Comparison of ENCODE assay signal across 8 cellular contexts in the genomic region with DNA sequence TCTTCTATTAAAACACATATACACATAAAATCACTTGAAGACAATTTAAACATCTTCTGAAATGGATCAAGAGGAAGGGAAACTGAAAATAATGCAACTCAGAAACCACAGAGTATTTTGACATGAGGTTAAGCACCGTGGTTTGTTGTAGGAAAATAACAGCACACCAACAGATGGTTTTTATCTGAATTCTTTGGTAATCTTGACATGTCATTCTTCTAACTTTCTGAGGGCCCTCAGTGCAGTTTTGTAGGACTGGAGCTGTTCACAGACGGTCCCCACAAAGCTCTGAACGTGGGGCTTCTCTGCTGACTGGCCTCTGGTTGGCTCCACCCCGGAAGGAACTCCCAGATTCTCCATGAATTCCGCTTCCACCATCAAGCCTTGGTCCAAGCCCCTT. TPM values are rescaled to one million over a fixed set of nuclear protein-coding genes. Genes with fewer than 3 reads are reported as not detected.
DNase-seq lines count a peak whose midpoint lies in the region; ATAC-seq lines count a peak whose summit lies in the region.

No MANE protein-coding gene starts in this region.

- peaks cover 3% of the 10 kb centered on the region for H3K36me3 Mint-ChIP-seq in activated CD8-positive, alpha-beta memory T cell treated with anti-CD3 and anti-CD28 coated beads, Interleukin-2, amount 10 ng/mL, durations not matched to agents 7 days and 5 days
- H3K36me3 Mint-ChIP-seq in stimulated activated naive B cell treated with anti-CD40 and anti-IgM and Interleukin-4, amounts not matched to agents 10 μg/mL and 1 μg/mL and 100 μg/mL, for 72 hours = peaks cover 7 to 10% of the 10 kb centered on the region in 2 donors

- peaks cover 8% of the 10 kb centered on the region for H3K27me3 Mint-ChIP-seq in activated CD8-positive, alpha-beta memory T cell treated with anti-CD3 and anti-CD28 coated beads, Interleukin-2, amount 10 ng/mL, durations not matched to agents 7 days and 5 days
- H3K27me3 Mint-ChIP-seq in stimulated activated naive B cell treated with anti-CD40 and anti-IgM and Interleukin-4, amounts not matched to agents 10 μg/mL and 1 μg/mL and 100 μg/mL, for 72 hours = no peaks in the 10 kb centered on the region

- peak; percentile 43 for DNase-seq in activated CD8-positive, alpha-beta memory T cell treated with anti-CD3 and anti-CD28 coated beads, Interleukin-2, amount 10 ng/mL, durations not matched to agents 7 days and 5 days
- no peak for DNase-seq in activated CD8-positive, alpha-beta memory T cell treated with anti-CD3 and anti-CD28 coated beads for 24 hours
- DNase-seq in OCI-M1 (lab: John Stamatoyannopoulos, UW) = peak; percentile 10
- DNase-seq in stimulated activated naive B cell treated with anti-CD40 and anti-IgM and Interleukin-4, amounts not matched to agents 10 μg/mL and 1 μg/mL and 100 μg/mL, for 72 hours = no peak
- no peak for DNase-seq in DMS53 treated with DMSO at 0.1 percent for 48 hours (lab: John Stamatoyannopoulos, UW; ENCODE audit: unreplicated experiment)
- no peak for DNase-seq in NCI-H187 (lab: John Stamatoyannopoulos, UW)
- DNase-seq in activated CD4-positive, CD25-positive, alpha-beta regulatory T cell treated with anti-CD3 and anti-CD28 coated beads, Interleukin-2, amount 50 U/mL, for 72 hours = no peak

- H3K4me3 Mint-ChIP-seq in activated CD8-positive, alpha-beta memory T cell treated with anti-CD3 and anti-CD28 coated beads, Interleukin-2, amount 10 ng/mL, durations not matched to agents 7 days and 5 days = no peak overlapping the region
- H3K4me3 Mint-ChIP-seq in stimulated activated naive B cell treated with anti-CD40 and anti-IgM and Interleukin-4, amounts not matched to agents 10 μg/mL and 1 μg/mL and 100 μg/mL, for 72 hours = peak overlapping the region; percentile 21 to 50

- peak overlapping the region; percentile 91 for H3K27ac Mint-ChIP-seq in activated CD8-positive, alpha-beta memory T cell treated with anti-CD3 and anti-CD28 coated beads, Interleukin-2, amount 10 ng/mL, durations not matched to agents 7 days and 5 days
- H3K27ac Mint-ChIP-seq in stimulated activated naive B cell treated with anti-CD40 and anti-IgM and Interleukin-4, amounts not matched to agents 10 μg/mL and 1 μg/mL and 100 μg/mL, for 72 hours = peak overlapping the region; percentile 89

- ATAC-seq in activated CD8-positive, alpha-beta memory T cell treated with anti-CD3 and anti-CD28 coated beads, Interleukin-2, amount 10 ng/mL, durations not matched to agents 7 days and 5 days = peak; percentile 57
- ATAC-seq in HG02973 (IDR thresholded peaks at IDR 0.05; ENCODE audit: unreplicated experiment) = peak; percentile 47
- ATAC-seq in stimulated activated naive B cell treated with anti-CD40 and anti-IgM and Interleukin-4, amounts not matched to agents 10 μg/mL and 1 μg/mL and 100 μg/mL, for 72 hours (replicated peaks) = peak; percentile 68 to 74

- CTCF ChIA-PET in activated CD8-positive, alpha-beta memory T cell treated with anti-CD3 and anti-CD28 coated beads, Interleukin-2, amount 10 ng/mL, durations not matched to agents 7 days and 5 days (lab: Charles Lee) = interaction anchor here (2.5 kb wide), 1 partner anchor 76 kb away, joined by 14 read pairs; no protein-coding TSS in a partner anchor

- no peaks in the 10 kb centered on the region for H3K9me3 Mint-ChIP-seq in activated CD8-positive, alpha-beta memory T cell treated with anti-CD3 and anti-CD28 coated beads, Interleukin-2, amount 10 ng/mL, durations not matched to agents 7 days and 5 days (ENCODE audit: low read depth)
- no peaks in the 10 kb centered on the region for H3K9me3 Mint-ChIP-seq in stimulated activated naive B cell treated with anti-CD40 and anti-IgM and Interleukin-4, amounts not matched to agents 10 μg/mL and 1 μg/mL and 100 μg/mL, for 72 hours

- peaks cover 40% of the 10 kb centered on the region for H3K4me1 Mint-ChIP-seq in activated CD8-positive, alpha-beta memory T cell treated with anti-CD3 and anti-CD28 coated beads, Interleukin-2, amount 10 ng/mL, durations not matched to agents 7 days and 5 days
- H3K4me1 Mint-ChIP-seq in stimulated activated naive B cell treated with anti-CD40 and anti-IgM and Interleukin-4, amounts not matched to agents 10 μg/mL and 1 μg/mL and 100 μg/mL, for 72 hours = peaks cover 20 to 47% of the 10 kb centered on the region in 2 donors

RNA-seq across cellular contexts. Expression of a gene that starts 16.0 kb away (rescaled TPM):
- not detected for total RNA-seq in activated CD8-positive, alpha-beta memory T cell treated with anti-CD3 and anti-CD28 coated beads, Interleukin-2, amount 10 ng/mL, durations not matched to agents 7 days and 5 days

RNA-seq across cellular contexts. Expression of a gene that starts 23.6 kb away (rescaled TPM):
- under 1 TPM in 1 of 2 experiments, not detected in 1; 0.09 TPM for total RNA-seq in activated CD8-positive, alpha-beta memory T cell treated with anti-CD3 and anti-CD28 coated beads, Interleukin-2, amount 10 ng/mL, durations not matched to agents 7 days and 5 days

Comparison
In these comparisons a context has a peak if more than half of its experiments do, and no peak if none do; other contexts are left out.
1. DNase-seq: peak in activated CD8-positive, alpha-beta memory T cell treated with anti-CD3 and anti-CD28 coated beads, Interleukin-2, amount 10 ng/mL, durations not matched to agents 7 days and 5 days (single experiment) and OCI-M1 (single experiment); none in activated CD8-positive, alpha-beta memory T cell treated with anti-CD3 and anti-CD28 coated beads for 24 hours (single experiment), stimulated activated naive B cell treated with anti-CD40 and anti-IgM and Interleukin-4, amounts not matched to agents 10 μg/mL and 1 μg/mL and 100 μg/mL, for 72 hours (single experiment), DMS53 treated with DMSO at 0.1 percent for 48 hours (single experiment), NCI-H187 (0 of 2) and activated CD4-positive, CD25-positive, alpha-beta regulatory T cell treated with anti-CD3 and anti-CD28 coated beads, Interleukin-2, amount 50 U/mL, for 72 hours (single experiment).
2. Peak in every context shown above with its lines, with median percentiles within 50 percentile points of each other: ATAC-seq.